In genomic region chr5:82833277-82833676, GRCh38 we compare ENCODE assay signal across 26 cellular contexts.
"Had no signal": no experiment of that assay in that cellular context is flagged by ENCODE, and none has a peak within 500 bp of the region (broad histone marks: within the 10 kb centered on the region; RNA-seq: fewer than 3 reads in every experiment).

No MANE protein-coding gene starts in this region.

- H3K9me3 Mint-ChIP-seq: activated CD4-positive, alpha-beta memory T cell treated with anti-CD3 and anti-CD28 coated beads, Interleukin-2, amount 10 ng/mL, durations not matched to agents 7 days and 5 days had no signal

- H3K27me3 ChIP-seq: esophagus muscularis mucosa, foreskin keratinocyte, gastrocnemius medialis, heart left ventricle had no signal

- H3K4me3 ChIP-seq: esophagus muscularis mucosa, gastrocnemius medialis, heart left ventricle had no signal

- H3K4me1 Mint-ChIP-seq: activated CD4-positive, alpha-beta memory T cell treated with anti-CD3 and anti-CD28 coated beads, Interleukin-2, amount 10 ng/mL, durations not matched to agents 7 days and 5 days; activated CD4-positive, alpha-beta T cell treated with anti-CD3 and anti-CD28 coated beads for 36 hours; activated CD4-positive, alpha-beta T cell treated with anti-CD3 and anti-CD28 coated beads, Interleukin-2, amount 10 ng/mL, durations not matched to agents 24 days and 14 days; activated naive CD4-positive, alpha-beta T cell treated with anti-CD3 and anti-CD28 coated beads, Interleukin-2, amount 10 ng/mL, durations not matched to agents 7 days and 5 days; activated naive CD8-positive, alpha-beta T cell treated with anti-CD3 and anti-CD28 coated beads, Interleukin-2, amount 10 ng/mL, durations not matched to agents 7 days and 5 days had no signal

- H3K4me3 Mint-ChIP-seq: activated CD4-positive, alpha-beta memory T cell treated with anti-CD3 and anti-CD28 coated beads, Interleukin-2, amount 10 ng/mL, durations not matched to agents 7 days and 5 days; activated CD4-positive, alpha-beta T cell treated with anti-CD3 and anti-CD28 coated beads for 36 hours; activated CD4-positive, alpha-beta T cell treated with anti-CD3 and anti-CD28 coated beads, Interleukin-2, amount 10 ng/mL, durations not matched to agents 24 days and 14 days; activated naive CD4-positive, alpha-beta T cell treated with anti-CD3 and anti-CD28 coated beads, Interleukin-2, amount 10 ng/mL, durations not matched to agents 7 days and 5 days; activated naive CD8-positive, alpha-beta T cell treated with anti-CD3 and anti-CD28 coated beads, Interleukin-2, amount 10 ng/mL, durations not matched to agents 7 days and 5 days; activated T-cell treated with anti-CD3 and anti-CD28 coated beads, Interleukin-2, amount 50 U/mL, for 24 hours; activated T-cell treated with anti-CD3 and anti-CD28 coated beads, Interleukin-2, amount 50 U/mL, for 72 hours; effector memory CD8-positive, alpha-beta T cell had no signal

- H3K36me3 ChIP-seq: esophagus muscularis mucosa, gastrocnemius medialis, heart left ventricle had no signal

- H3K27me3 Mint-ChIP-seq: activated CD4-positive, alpha-beta memory T cell treated with anti-CD3 and anti-CD28 coated beads, Interleukin-2, amount 10 ng/mL, durations not matched to agents 7 days and 5 days; activated CD4-positive, alpha-beta T cell treated with anti-CD3 and anti-CD28 coated beads for 36 hours; activated naive CD4-positive, alpha-beta T cell treated with anti-CD3 and anti-CD28 coated beads, Interleukin-2, amount 10 ng/mL, durations not matched to agents 7 days and 5 days; activated T-cell treated with anti-CD3 and anti-CD28 coated beads, Interleukin-2, amount 50 U/mL, for 24 hours; effector memory CD8-positive, alpha-beta T cell had no signal

- ATAC-seq: activated CD4-positive, alpha-beta T cell treated with anti-CD3 and anti-CD28 coated beads for 36 hours; activated naive CD4-positive, alpha-beta T cell treated with anti-CD3 and anti-CD28 coated beads, Interleukin-2, amount 50 U/mL, for 72 hours; activated T-cell treated with anti-CD3 and anti-CD28 coated beads, Interleukin-2, amount 50 U/mL, for 72 hours; effector memory CD8-positive, alpha-beta T cell; foreskin keratinocyte; gastrocnemius medialis; heart left ventricle had no signal

- H3K9me3 ChIP-seq: esophagus muscularis mucosa, gastrocnemius medialis had no signal

- H3K36me3 Mint-ChIP-seq: activated naive CD4-positive, alpha-beta T cell treated with anti-CD3 and anti-CD28 coated beads, Interleukin-2, amount 10 ng/mL, durations not matched to agents 7 days and 5 days; activated naive CD8-positive, alpha-beta T cell treated with anti-CD3 and anti-CD28 coated beads, Interleukin-2, amount 10 ng/mL, durations not matched to agents 7 days and 5 days had no signal

- H3K4me1 ChIP-seq: esophagus muscularis mucosa, foreskin keratinocyte, gastrocnemius medialis, heart left ventricle had no signal

- DNase-seq: activated CD4-positive, alpha-beta memory T cell treated with anti-CD3 and anti-CD28 coated beads, Interleukin-2, amount 10 ng/mL, durations not matched to agents 7 days and 5 days; activated CD4-positive, alpha-beta T cell treated with anti-CD3 and anti-CD28 coated beads for 36 hours; activated CD4-positive, alpha-beta T cell treated with anti-CD3 and anti-CD28 coated beads, Interleukin-2, amount 10 ng/mL, durations not matched to agents 24 days and 14 days; activated CD4-positive, CD25-positive, alpha-beta regulatory T cell; activated CD4-positive, CD25-positive, alpha-beta regulatory T cell treated with anti-CD3 and anti-CD28 coated beads, Interleukin-2, amount 50 U/mL, for 72 hours; activated CD8-positive, alpha-beta memory T cell treated with anti-CD3 and anti-CD28 coated beads, Interleukin-2, amount 50 U/mL, for 48 hours; activated gamma-delta T cell; activated naive CD4-positive, alpha-beta T cell; activated naive CD4-positive, alpha-beta T cell treated with anti-CD3 and anti-CD28 coated beads, Interleukin-2, amount 10 ng/mL, durations not matched to agents 7 days and 5 days; activated naive CD8-positive, alpha-beta T cell treated with anti-CD3 and anti-CD28 coated beads, Interleukin-2, amount 10 ng/mL, durations not matched to agents 7 days and 5 days; activated T-cell treated with anti-CD3 and anti-CD28 coated beads for 4 hours; activated T-cell treated with anti-CD3 and anti-CD28 coated beads, Interleukin-2, amount 50 U/mL, for 24 hours; activated T-cell treated with anti-CD3 and anti-CD28 coated beads, Interleukin-2, amount 50 U/mL, for 72 hours; caudate nucleus; cortex of kidney; dermis blood vessel endothelial cell; effector CD4-positive, alpha-beta T cell; effector memory CD8-positive, alpha-beta T cell; erythroblast; foreskin keratinocyte; gastrocnemius medialis; glutamatergic neuron; heart left ventricle; T-helper 2 cell had no signal

- H3K27ac Mint-ChIP-seq: activated CD4-positive, alpha-beta memory T cell treated with anti-CD3 and anti-CD28 coated beads, Interleukin-2, amount 10 ng/mL, durations not matched to agents 7 days and 5 days; activated CD4-positive, alpha-beta T cell treated with anti-CD3 and anti-CD28 coated beads for 36 hours; activated CD4-positive, alpha-beta T cell treated with anti-CD3 and anti-CD28 coated beads, Interleukin-2, amount 10 ng/mL, durations not matched to agents 24 days and 14 days; activated naive CD4-positive, alpha-beta T cell treated with anti-CD3 and anti-CD28 coated beads, Interleukin-2, amount 10 ng/mL, durations not matched to agents 7 days and 5 days; activated naive CD4-positive, alpha-beta T cell treated with anti-CD3 and anti-CD28 coated beads, Interleukin-2, amount 50 U/mL, for 72 hours; activated naive CD8-positive, alpha-beta T cell treated with anti-CD3 and anti-CD28 coated beads, Interleukin-2, amount 10 ng/mL, durations not matched to agents 7 days and 5 days; activated T-cell treated with anti-CD3 and anti-CD28 coated beads, Interleukin-2, amount 50 U/mL, for 24 hours; activated T-cell treated with anti-CD3 and anti-CD28 coated beads, Interleukin-2, amount 50 U/mL, for 72 hours; effector memory CD8-positive, alpha-beta T cell had no signal

- H3K27ac ChIP-seq: esophagus muscularis mucosa, foreskin keratinocyte, gastrocnemius medialis, heart left ventricle had no signal
